24 cellular contexts compared by ENCODE assay signal in the genomic region with DNA sequence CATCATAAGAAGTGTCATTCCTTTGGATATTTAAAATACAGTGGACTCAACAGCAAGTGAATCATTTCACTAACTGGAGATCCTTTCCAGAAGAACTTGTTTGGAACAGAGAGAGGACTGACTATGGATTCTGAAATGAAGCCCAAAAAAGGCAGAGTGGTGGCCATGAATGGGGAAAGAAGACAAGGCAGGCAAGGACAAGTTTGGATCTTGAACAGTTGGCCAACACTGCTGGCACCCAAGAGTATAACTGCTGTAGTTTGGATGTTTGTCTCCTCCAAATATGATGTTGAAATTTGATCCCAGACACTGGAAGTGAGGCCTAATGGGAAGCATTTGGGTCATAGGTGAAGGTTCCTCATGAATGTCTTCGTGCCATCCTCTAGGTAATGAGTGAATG.
DNase-seq lines count a peak whose midpoint lies in the region; ATAC-seq and TF ChIP-seq lines count a peak whose summit lies in the region.
"Had no signal": no experiment of that assay in that cellular context is flagged by ENCODE, and none has a peak within 500 bp of the region (broad histone marks: within the 10 kb centered on the region; RNA-seq: fewer than 3 reads in every experiment).

No MANE protein-coding gene starts in this region.

- H3K79me2 ChIP-seq in SK-N-SH (ENCODE audit: insufficient read depth) = no peaks in the 10 kb centered on the region

- H3F3A ChIP-seq in SK-N-SH (replicated peaks; ENCODE audit: insufficient read depth) = no peaks in the 10 kb centered on the region

- no peak for TF ChIP-seq EP300 in gastroesophageal sphincter (IDR thresholded peaks at IDR 0.05)
- no peak for TF ChIP-seq EP300 in SK-N-SH (IDR thresholded peaks at IDR 0.05; ENCODE audit: borderline replicate concordance in 1 of 2, low read depth in 1 of 2, low read length in 1 of 2)

- no peaks in the 10 kb centered on the region for H3K4me1 ChIP-seq in right cardiac atrium (ENCODE audit: control insufficient read depth, insufficient read depth, low read length)
- H3K4me1 ChIP-seq in gastroesophageal sphincter = no peaks in the 10 kb centered on the region
- no peaks in the 10 kb centered on the region; a peak in 1 of 4 replicates for H3K4me1 ChIP-seq in SK-N-SH (ENCODE audit: control insufficient read depth in 1 of 2, insufficient read depth in 2 of 2, low read depth in 1 of 2, low read length in 1 of 2)
- H3K4me1 ChIP-seq: BE2C, BLaER1 had no signal

- ATAC-seq in right cardiac atrium (no peak), left ventricle myocardium superior (no peak), gastroesophageal sphincter (peak; percentile 34), sciatic nerve (peak; percentile 34), HG02759 (IDR thresholded peaks at IDR 0.05; ENCODE audit: unreplicated experiment) (no peak)
- ATAC-seq: GM12878 had no signal

- H3K36me3 ChIP-seq in gastroesophageal sphincter (no peaks in the 10 kb centered on the region), SK-N-SH (replicated peaks in 1 of 2; ENCODE audit: control insufficient read depth in 1 of 2, insufficient read depth in 2 of 2, low read length in 1 of 2) (no peaks in the 10 kb centered on the region)
- H3K36me3 ChIP-seq: BE2C, BLaER1 had no signal

- no peak overlapping the region for H3K27ac ChIP-seq in right cardiac atrium (ENCODE audit: low read length)
- H3K27ac ChIP-seq in gastroesophageal sphincter = no peak overlapping the region
- H3K27ac ChIP-seq in SK-N-SH (ENCODE audit: low read depth in 2 of 2, low read length in 1 of 2) = no peak overlapping the region
- H3K27ac ChIP-seq: BLaER1 had no signal

- no peak overlapping the region for H3K4me3 ChIP-seq in right cardiac atrium (ENCODE audit: low read length)
- H3K4me3 ChIP-seq in gastroesophageal sphincter = no peak overlapping the region
- no peak overlapping the region for H3K4me3 ChIP-seq in SK-N-SH (ENCODE audit: low read depth in 2 of 2, low read length in 1 of 2)
- H3K4me3 ChIP-seq: BLaER1, GM12878 had no signal

- intact Hi-C loops in right cardiac atrium (cut with DNase I) = loop anchor here in 1 of 4 donors (10.0 kb wide), 1 partner anchor 263 kb away; no protein-coding TSS in a partner anchor
- intact Hi-C loops in left ventricle myocardium superior (cut with micrococcal nuclease) = loop anchor here (10.0 kb wide), 1 partner anchor 263 kb away; no protein-coding TSS in a partner anchor
- intact Hi-C loops in sciatic nerve (cut with DNase I) = no loop called here

- CTCF ChIA-PET in SK-N-SH (lab: Yijun Ruan, JAX) = no interaction called here

- H2AFZ ChIP-seq in SK-N-SH (ENCODE audit: low read depth) = no peak overlapping the region

- H3K9me2 ChIP-seq in SK-N-SH = no peaks in the 10 kb centered on the region

- H3K27me3 ChIP-seq in right cardiac atrium (ENCODE audit: control insufficient read depth, insufficient read depth) (no peaks in the 10 kb centered on the region), gastroesophageal sphincter (no peaks in the 10 kb centered on the region), SK-N-SH (ENCODE audit: insufficient read depth) (no peaks in the 10 kb centered on the region)
- H3K27me3 ChIP-seq: BE2C, BLaER1 had no signal

- POLR2A ChIA-PET in SK-N-SH (lab: Yijun Ruan, JAX) = no interaction called here

- H3K9ac ChIP-seq in SK-N-SH = no peak overlapping the region
- H3K9ac ChIP-seq: BLaER1 had no signal

- TF ChIP-seq RAD21 in SK-N-SH (IDR thresholded peaks at IDR 0.05; ENCODE audit: low read length) = no peak

- WGBS in right cardiac atrium = 73% methylated on average over 1 of the region's 1 CpG
- 64 to 100% methylated on average over 1 of the region's 1 CpG for WGBS in gastroesophageal sphincter (ENCODE audit: low coverage in 1 of 2), 2 donors
- WGBS in SK-N-SH (ENCODE audit: low lambda C conversion rate) = 11% methylated on average over 1 of the region's 1 CpG

- no peak for TF ChIP-seq CTCF in gastroesophageal sphincter (IDR thresholded peaks at IDR 0.05)
- TF ChIP-seq CTCF in SK-N-SH (IDR thresholded peaks at IDR 0.05) = no peak

- H3K9me3 ChIP-seq in right cardiac atrium (ENCODE audit: control insufficient read depth, low read length) (no peaks in the 10 kb centered on the region), gastroesophageal sphincter (peaks cover 0 to 10% (median 0%) of the 10 kb centered on the region in 3 donors), SK-N-SH (no peaks in the 10 kb centered on the region)
- H3K9me3 ChIP-seq: BE2C had no signal

- peak in 2 of 3 donors; percentile 36 to 37 for DNase-seq in right cardiac atrium
- DNase-seq in left ventricle myocardium superior = no peak
- DNase-seq in sciatic nerve (ENCODE audit: low spot score) = no peak
- DNase-seq in SK-N-SH = no peak
- DNase-seq in activated naive CD4-positive, alpha-beta T cell (lab: John Stamatoyannopoulos, UW) = no peak
- DNase-seq: 8988T; ACHN; BE2C; C1 segment of cervical spinal cord; CD4-positive, alpha-beta memory T cell; CD4-positive, CD25-positive, alpha-beta regulatory T cell; CD8-positive, alpha-beta memory T cell; COR-L47; DMS 273 treated with DMSO at 0.1 percent for 48 hours; DMS153; DMS53; DMS79; DND-41; EL; GDM1 had no signal

- H4K20me1 ChIP-seq in SK-N-SH (ENCODE audit: insufficient read depth) = no peaks in the 10 kb centered on the region
- H4K20me1 ChIP-seq: BLaER1 had no signal

- no peak overlapping the region for H3K4me2 ChIP-seq in SK-N-SH
- H3K4me2 ChIP-seq: BLaER1 had no signal

- no peak for TF ChIP-seq POLR2A in gastroesophageal sphincter (IDR thresholded peaks at IDR 0.05)

TF ChIP-seq in SK-N-SH, 30 proteins besides CTCF, POLR2A, EP300 and RAD21:
- TF ChIP-seq, protein P1, sequence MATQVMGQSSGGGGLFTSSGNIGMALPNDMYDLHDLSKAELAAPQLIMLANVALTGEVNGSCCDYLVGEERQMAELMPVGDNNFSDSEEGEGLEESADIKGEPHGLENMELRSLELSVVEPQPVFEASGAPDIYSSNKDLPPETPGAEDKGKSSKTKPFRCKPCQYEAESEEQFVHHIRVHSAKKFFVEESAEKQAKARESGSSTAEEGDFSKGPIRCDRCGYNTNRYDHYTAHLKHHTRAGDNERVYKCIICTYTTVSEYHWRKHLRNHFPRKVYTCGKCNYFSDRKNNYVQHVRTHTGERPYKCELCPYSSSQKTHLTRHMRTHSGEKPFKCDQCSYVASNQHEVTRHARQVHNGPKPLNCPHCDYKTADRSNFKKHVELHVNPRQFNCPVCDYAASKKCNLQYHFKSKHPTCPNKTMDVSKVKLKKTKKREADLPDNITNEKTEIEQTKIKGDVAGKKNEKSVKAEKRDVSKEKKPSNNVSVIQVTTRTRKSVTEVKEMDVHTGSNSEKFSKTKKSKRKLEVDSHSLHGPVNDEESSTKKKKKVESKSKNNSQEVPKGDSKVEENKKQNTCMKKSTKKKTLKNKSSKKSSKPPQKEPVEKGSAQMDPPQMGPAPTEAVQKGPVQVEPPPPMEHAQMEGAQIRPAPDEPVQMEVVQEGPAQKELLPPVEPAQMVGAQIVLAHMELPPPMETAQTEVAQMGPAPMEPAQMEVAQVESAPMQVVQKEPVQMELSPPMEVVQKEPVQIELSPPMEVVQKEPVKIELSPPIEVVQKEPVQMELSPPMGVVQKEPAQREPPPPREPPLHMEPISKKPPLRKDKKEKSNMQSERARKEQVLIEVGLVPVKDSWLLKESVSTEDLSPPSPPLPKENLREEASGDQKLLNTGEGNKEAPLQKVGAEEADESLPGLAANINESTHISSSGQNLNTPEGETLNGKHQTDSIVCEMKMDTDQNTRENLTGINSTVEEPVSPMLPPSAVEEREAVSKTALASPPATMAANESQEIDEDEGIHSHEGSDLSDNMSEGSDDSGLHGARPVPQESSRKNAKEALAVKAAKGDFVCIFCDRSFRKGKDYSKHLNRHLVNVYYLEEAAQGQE (IDR thresholded peaks at IDR 0.05; ENCODE audit: low read depth, low read length) = no peak
- TF ChIP-seq SIN3A (IDR thresholded peaks at IDR 0.05; ENCODE audit: borderline replicate concordance, low read depth, low read length) (no peak), MEF2A (IDR thresholded peaks at IDR 0.05; ENCODE audit: borderline replicate concordance, low read depth) (no peak), RFX5 (IDR thresholded peaks at IDR 0.05; ENCODE audit: low read length) (no peak), NFIC (IDR thresholded peaks at IDR 0.05; ENCODE audit: borderline replicate concordance) (no peak), RCOR1 (IDR thresholded peaks at IDR 0.05; ENCODE audit: low read length) (no peak)

Comparison
In these comparisons a context has a peak if more than half of its experiments do, and no peak if none do; other contexts are left out.
1. DNase-seq: peak in right cardiac atrium (2 of 3); none in left ventricle myocardium superior (single experiment), sciatic nerve (single experiment), SK-N-SH (single experiment) and activated naive CD4-positive, alpha-beta T cell (0 of 4).
2. ATAC-seq: peak in gastroesophageal sphincter (single experiment) and sciatic nerve (single experiment); none in right cardiac atrium (0 of 2), left ventricle myocardium superior (single experiment) and HG02759 (single experiment).